27 cellular contexts compared by ENCODE assay signal in genomic region chr18:434410-434809, GRCh38.
DNase-seq lines count a peak whose midpoint lies in the region; ATAC-seq, FAIRE-seq and TF ChIP-seq lines count a peak whose summit lies in the region.
"Had no signal": no experiment of that assay in that cellular context is flagged by ENCODE, and none has a peak within 500 bp of the region (broad histone marks: within the 10 kb centered on the region; RNA-seq: fewer than 3 reads in every experiment).

No MANE protein-coding gene starts in this region.

- no peaks in the 10 kb centered on the region for H4K20me1 ChIP-seq in astrocyte (ENCODE audit: insufficient read depth, low read length)

- H3K27ac Mint-ChIP-seq in astrocyte (ENCODE audit: unreplicated experiment) = peak overlapping the region; percentile 23
- H3K27ac Mint-ChIP-seq: activated naive CD8-positive, alpha-beta T cell; activated T-helper 2 cell treated with anti-CD3 and anti-CD28 coated beads, Interferon-gamma antibody, Interleukin-2, Interleukin-4, amounts not matched to agents 10 μg/mL and 5 μg/mL and 100 μg/mL, durations not matched to agents 14 hours and 24 hours and 36 hours; immature natural killer cell; naive thymus-derived CD8-positive, alpha-beta T cell had no signal

- no peak overlapping the region for H3K4me2 ChIP-seq in astrocyte (ENCODE audit: low read length)

- H3K9ac ChIP-seq in astrocyte (ENCODE audit: low read length) = no peak overlapping the region

- no peaks in the 10 kb centered on the region for H3K36me3 Mint-ChIP-seq in astrocyte (ENCODE audit: low read depth, unreplicated experiment)
- H3K36me3 Mint-ChIP-seq: activated naive CD8-positive, alpha-beta T cell; immature natural killer cell; naive thymus-derived CD8-positive, alpha-beta T cell had no signal

- DNase-seq in left ventricle myocardium superior = no peak
- DNase-seq in right atrium auricular region (ENCODE audit: low spot score) = no peak
- DNase-seq in astrocyte (ENCODE audit: low read depth) = no peak
- peak; percentile 73 for DNase-seq in fibroblast of the conjunctiva (ENCODE audit: low read depth)
- DNase-seq in putamen (ENCODE audit: low spot score) = no peak
- DNase-seq: ACHN; C1 segment of cervical spinal cord; Calu3; hippocampal formation; immature natural killer cell; naive thymus-derived CD8-positive, alpha-beta T cell; NCI-H2171; NCI-H524 treated with DMSO at 0.1 percent for 48 hours; retina; RPMI8226; stimulated activated CD4-positive, alpha-beta T cell treated with anti-CD3 and anti-CD28 coated beads, Interleukin-4, amount 100 ng/mL, for 4 hours; stimulated activated naive CD4-positive, alpha-beta T cell; T-helper 9 cell had no signal

- no peaks in the 10 kb centered on the region for H3K9me3 Mint-ChIP-seq in astrocyte (ENCODE audit: unreplicated experiment)
- H3K9me3 Mint-ChIP-seq: activated T-helper 2 cell treated with anti-CD3 and anti-CD28 coated beads, Interferon-gamma antibody, Interleukin-2, Interleukin-4, amounts not matched to agents 10 μg/mL and 5 μg/mL and 100 μg/mL, durations not matched to agents 14 hours and 24 hours and 36 hours; naive thymus-derived CD8-positive, alpha-beta T cell had no signal

- no peak overlapping the region for H2AFZ ChIP-seq in astrocyte (ENCODE audit: low read depth, low read length)

- H3K4me3 Mint-ChIP-seq in astrocyte (ENCODE audit: unreplicated experiment) = no peak overlapping the region
- H3K4me3 Mint-ChIP-seq: activated naive CD8-positive, alpha-beta T cell; immature natural killer cell; naive thymus-derived CD8-positive, alpha-beta T cell had no signal

- peak; percentile 60 for ATAC-seq in left ventricle myocardium superior
- ATAC-seq in GM19397 (IDR thresholded peaks at IDR 0.05; ENCODE audit: unreplicated experiment) = no peak
- ATAC-seq in GM18907 (IDR thresholded peaks at IDR 0.05; ENCODE audit: unreplicated experiment) = no peak
- no peak for ATAC-seq in HG02885 (IDR thresholded peaks at IDR 0.05; ENCODE audit: poor library complexity, unreplicated experiment)
- ATAC-seq: naive thymus-derived CD8-positive, alpha-beta T cell had no signal

- H3K36me3 ChIP-seq in right atrium auricular region (no peaks in the 10 kb centered on the region), astrocyte (ENCODE audit: insufficient read depth, low read length) (no peaks in the 10 kb centered on the region)
- H3K36me3 ChIP-seq: gastrocnemius medialis had no signal

- H3K27ac ChIP-seq in right atrium auricular region (no peak overlapping the region), astrocyte (ENCODE audit: low read depth, low read length) (peak overlapping the region; percentile 34)
- H3K27ac ChIP-seq: epithelial cell of prostate, gastrocnemius medialis had no signal

- no peak for TF ChIP-seq CTCF in right atrium auricular region (IDR thresholded peaks at IDR 0.05)
- TF ChIP-seq CTCF in astrocyte (IDR thresholded peaks at IDR 0.05; ENCODE audit: insufficient read depth, low read depth, low read length) = no peak

- no peaks in the 10 kb centered on the region for H3K27me3 Mint-ChIP-seq in astrocyte (ENCODE audit: low read depth, unreplicated experiment)

- H3K4me3 ChIP-seq in right atrium auricular region (no peak overlapping the region), astrocyte (ENCODE audit: insufficient read depth, low read depth, low read length) (no peak overlapping the region)
- H3K4me3 ChIP-seq: gastrocnemius medialis had no signal

- H3K9me3 ChIP-seq in right atrium auricular region = no peaks in the 10 kb centered on the region
- H3K9me3 ChIP-seq in astrocyte (ENCODE audit: insufficient read depth, low read depth, low read length) = no peaks in the 10 kb centered on the region
- H3K9me3 ChIP-seq: gastrocnemius medialis had no signal

- FAIRE-seq in astrocyte (lab: Jason Lieb, UNC) = no peak
- FAIRE-seq: GM19239, HTR-8/SVneo had no signal

- H3K4me1 ChIP-seq in right atrium auricular region (peaks cover 0 to 10% of the 10 kb centered on the region in 2 donors), astrocyte (ENCODE audit: insufficient read depth, low read length) (peaks cover 12% of the 10 kb centered on the region)
- H3K4me1 ChIP-seq: gastrocnemius medialis had no signal

- H3K27me3 ChIP-seq in right atrium auricular region (no peaks in the 10 kb centered on the region), astrocyte (ENCODE audit: insufficient read depth, low read length) (no peaks in the 10 kb centered on the region)
- H3K27me3 ChIP-seq: gastrocnemius medialis had no signal

- intact Hi-C loops in left ventricle myocardium superior (cut with micrococcal nuclease) = no loop called here

- peaks cover 21% of the 10 kb centered on the region for H3K4me1 Mint-ChIP-seq in astrocyte (ENCODE audit: low read depth, unreplicated experiment)
- H3K4me1 Mint-ChIP-seq: immature natural killer cell; naive thymus-derived CD8-positive, alpha-beta T cell had no signal

- no peaks in the 10 kb centered on the region for H3K79me2 ChIP-seq in astrocyte (ENCODE audit: insufficient read depth, low read length)
